ENCODE assay signal across 17 cellular contexts in the genomic region with DNA sequence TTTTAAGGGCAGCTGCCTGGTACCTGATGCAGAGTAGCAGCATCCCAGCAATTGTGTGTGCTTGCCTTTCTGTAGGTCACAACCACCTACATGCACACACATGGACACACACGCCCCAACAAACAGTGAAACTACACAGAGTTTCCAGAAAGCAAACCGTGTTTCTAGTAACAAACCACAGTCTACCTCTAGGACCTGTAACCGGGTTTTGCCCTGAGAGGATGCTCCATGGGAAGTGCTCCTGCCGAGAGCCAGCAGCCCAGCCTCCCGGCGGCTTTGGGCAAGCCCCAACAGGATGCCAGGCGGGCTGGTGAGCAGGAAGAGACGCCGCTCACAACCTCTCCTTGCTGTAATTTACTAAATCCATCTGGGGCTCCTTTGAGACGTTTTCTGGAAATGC. TPM values are rescaled to one million over a fixed set of nuclear protein-coding genes. Genes with fewer than 3 reads are reported as not detected.
A peak's percentile ranks its signal among the peaks of the same experiment; 100 is the strongest.
DNase-seq lines count a peak whose midpoint lies in the region; ATAC-seq and FAIRE-seq lines count a peak whose summit lies in the region.
"Had no signal": no experiment of that assay in that cellular context is flagged by ENCODE, and none has a peak within 500 bp of the region (broad histone marks: within the 10 kb centered on the region; RNA-seq: fewer than 3 reads in every experiment).

No MANE protein-coding gene starts in this region.

- H3K4me3 Mint-ChIP-seq in activated CD8-positive, alpha-beta memory T cell treated with anti-CD3 and anti-CD28 coated beads, Interleukin-2, amount 10 ng/mL, durations not matched to agents 7 days and 5 days, result no peak overlapping the region
- no peak overlapping the region for H3K4me3 Mint-ChIP-seq in activated T-helper 1 cell treated with anti-CD3 and anti-CD28 coated beads, Interleukin-12 subunit alpha, Interleukin-12 subunit beta, Interleukin-2, Interleukin-4 antibody, amounts not matched to agents 30 ng/mL and 10 ng/mL and 1 ng/mL, durations not matched to agents 14 hours and 24 hours and 36 hours
- H3K4me3 Mint-ChIP-seq: HFFc6 had no signal

- H3K36me3 Mint-ChIP-seq in activated CD8-positive, alpha-beta memory T cell treated with anti-CD3 and anti-CD28 coated beads, Interleukin-2, amount 10 ng/mL, durations not matched to agents 7 days and 5 days, result no peaks in the 10 kb centered on the region
- peaks cover under 1% of the 10 kb centered on the region for H3K36me3 Mint-ChIP-seq in activated T-helper 1 cell treated with anti-CD3 and anti-CD28 coated beads, Interleukin-12 subunit alpha, Interleukin-12 subunit beta, Interleukin-2, Interleukin-4 antibody, amounts not matched to agents 30 ng/mL and 10 ng/mL and 1 ng/mL, durations not matched to agents 14 hours and 24 hours and 36 hours (ENCODE audit: low read depth)

- peaks cover 83% of the 10 kb centered on the region for H3K27me3 Mint-ChIP-seq in activated CD8-positive, alpha-beta memory T cell treated with anti-CD3 and anti-CD28 coated beads, Interleukin-2, amount 10 ng/mL, durations not matched to agents 7 days and 5 days
- peaks cover 31% of the 10 kb centered on the region for H3K27me3 Mint-ChIP-seq in activated T-helper 1 cell treated with anti-CD3 and anti-CD28 coated beads, Interleukin-12 subunit alpha, Interleukin-12 subunit beta, Interleukin-2, Interleukin-4 antibody, amounts not matched to agents 30 ng/mL and 10 ng/mL and 1 ng/mL, durations not matched to agents 14 hours and 24 hours and 36 hours (ENCODE audit: insufficient read depth)

- H3K9me3 Mint-ChIP-seq in activated CD8-positive, alpha-beta memory T cell treated with anti-CD3 and anti-CD28 coated beads, Interleukin-2, amount 10 ng/mL, durations not matched to agents 7 days and 5 days (ENCODE audit: low read depth), result no peaks in the 10 kb centered on the region
- no peaks in the 10 kb centered on the region for H3K9me3 Mint-ChIP-seq in activated T-helper 1 cell treated with anti-CD3 and anti-CD28 coated beads, Interleukin-12 subunit alpha, Interleukin-12 subunit beta, Interleukin-2, Interleukin-4 antibody, amounts not matched to agents 30 ng/mL and 10 ng/mL and 1 ng/mL, durations not matched to agents 14 hours and 24 hours and 36 hours
- H3K9me3 Mint-ChIP-seq: HFFc6 had no signal

- intact Hi-C loops in activated T-helper 1 cell treated with anti-CD3 and anti-CD28 coated beads, Interleukin-12 subunit alpha, Interleukin-12 subunit beta, Interleukin-2, Interleukin-4 antibody, amounts not matched to agents 30 ng/mL and 10 ng/mL and 1 ng/mL, durations not matched to agents 14 hours and 24 hours and 36 hours (cut with micrococcal nuclease), result no loop called here

- CTCF ChIA-PET in activated CD8-positive, alpha-beta memory T cell treated with anti-CD3 and anti-CD28 coated beads, Interleukin-2, amount 10 ng/mL, durations not matched to agents 7 days and 5 days (lab: Charles Lee), result interaction anchor here (1.2 to 6.2 kb wide), 4 partner anchors 9 to 70 kb away, joined by 3 to 47 read pairs (median 26); no protein-coding TSS in a partner anchor

- DNase-seq in activated CD8-positive, alpha-beta memory T cell treated with anti-CD3 and anti-CD28 coated beads for 24 hours, result peak; percentile 69
- no peak for DNase-seq in activated CD8-positive, alpha-beta memory T cell treated with anti-CD3 and anti-CD28 coated beads, Interleukin-2, amount 10 ng/mL, durations not matched to agents 7 days and 5 days
- DNase-seq in GM18507 (ENCODE audit: extremely low spot score, insufficient read length, low read depth) (no peak), frontal cortex (ENCODE audit: low spot score in 2 of 2) (no peak)
- no peak for DNase-seq in activated T-helper 1 cell treated with anti-CD3 and anti-CD28 coated beads, Interleukin-12 subunit alpha, Interleukin-12 subunit beta, Interleukin-2, Interleukin-4 antibody, amounts not matched to agents 30 ng/mL and 10 ng/mL and 1 ng/mL, durations not matched to agents 14 hours and 24 hours and 36 hours (ENCODE audit: low spot score)
- DNase-seq in stimulated activated naive CD8-positive, alpha-beta T cell treated with anti-CD3 and anti-CD28 coated beads, Interleukin-15, Interleukin-2, amounts not matched to agents 100 U/mL and 50 U/mL, for 24 hours, result peak; percentile 47
- DNase-seq: AML-193, colonic mucosa, HFFc6, Karpas-422, left cardiac atrium, small intestine, substantia nigra, T1000 had no signal

- ATAC-seq in activated CD8-positive, alpha-beta memory T cell treated with anti-CD3 and anti-CD28 coated beads, Interleukin-2, amount 10 ng/mL, durations not matched to agents 7 days and 5 days, result no peak
- peak; percentile 15 for ATAC-seq in stimulated activated naive CD8-positive, alpha-beta T cell treated with anti-CD3 and anti-CD28 coated beads, Interleukin-15, Interleukin-2, amounts not matched to agents 100 U/mL and 50 U/mL, for 24 hours
- ATAC-seq in GM21529 (IDR thresholded peaks at IDR 0.05; ENCODE audit: unreplicated experiment) (no peak), HG02588 (IDR thresholded peaks at IDR 0.05; ENCODE audit: unreplicated experiment) (no peak)
- ATAC-seq: left cardiac atrium, Right ventricle myocardium inferior had no signal

- peaks cover 33% of the 10 kb centered on the region for H3K4me1 Mint-ChIP-seq in activated CD8-positive, alpha-beta memory T cell treated with anti-CD3 and anti-CD28 coated beads, Interleukin-2, amount 10 ng/mL, durations not matched to agents 7 days and 5 days
- H3K4me1 Mint-ChIP-seq in activated T-helper 1 cell treated with anti-CD3 and anti-CD28 coated beads, Interleukin-12 subunit alpha, Interleukin-12 subunit beta, Interleukin-2, Interleukin-4 antibody, amounts not matched to agents 30 ng/mL and 10 ng/mL and 1 ng/mL, durations not matched to agents 14 hours and 24 hours and 36 hours (ENCODE audit: low read depth), result peaks cover 56% of the 10 kb centered on the region

- FAIRE-seq in GM18507 (lab: Jason Lieb, UNC) (peak; percentile 58), frontal cortex (lab: Jason Lieb, UNC) (no peak)
- FAIRE-seq: small intestine had no signal

- H3K27ac Mint-ChIP-seq in activated CD8-positive, alpha-beta memory T cell treated with anti-CD3 and anti-CD28 coated beads, Interleukin-2, amount 10 ng/mL, durations not matched to agents 7 days and 5 days, result no peak overlapping the region
- peak overlapping the region; percentile 58 for H3K27ac Mint-ChIP-seq in activated T-helper 1 cell treated with anti-CD3 and anti-CD28 coated beads, Interleukin-12 subunit alpha, Interleukin-12 subunit beta, Interleukin-2, Interleukin-4 antibody, amounts not matched to agents 30 ng/mL and 10 ng/mL and 1 ng/mL, durations not matched to agents 14 hours and 24 hours and 36 hours
- H3K27ac Mint-ChIP-seq: HFFc6 had no signal

RNA-seq across cellular contexts. Expression of gene TCF7, which starts 4.1 kb away (rescaled TPM):
- 1 to 10 TPM; 7.0 to 7.9 TPM for total RNA-seq in activated CD8-positive, alpha-beta memory T cell treated with anti-CD3 and anti-CD28 coated beads, Interleukin-2, amount 10 ng/mL, durations not matched to agents 7 days and 5 days
- 76.3 and 77.2 TPM in 2 replicates for total RNA-seq in activated T-helper 1 cell treated with anti-CD3 and anti-CD28 coated beads, Interleukin-12 subunit alpha, Interleukin-12 subunit beta, Interleukin-2, Interleukin-4 antibody, amounts not matched to agents 30 ng/mL and 10 ng/mL and 1 ng/mL, durations not matched to agents 14 hours and 24 hours and 36 hours
- 0.41 TPM for total RNA-seq in frontal cortex

Comparison
In these comparisons a context has a peak if more than half of its experiments do, and no peak if none do; other contexts are left out.
1. DNase-seq: peak in activated CD8-positive, alpha-beta memory T cell treated with anti-CD3 and anti-CD28 coated beads for 24 hours (single experiment) and stimulated activated naive CD8-positive, alpha-beta T cell treated with anti-CD3 and anti-CD28 coated beads, Interleukin-15, Interleukin-2, amounts not matched to agents 100 U/mL and 50 U/mL, for 24 hours (single experiment); none in activated CD8-positive, alpha-beta memory T cell treated with anti-CD3 and anti-CD28 coated beads, Interleukin-2, amount 10 ng/mL, durations not matched to agents 7 days and 5 days (single experiment), GM18507 (single experiment), activated T-helper 1 cell treated with anti-CD3 and anti-CD28 coated beads, Interleukin-12 subunit alpha, Interleukin-12 subunit beta, Interleukin-2, Interleukin-4 antibody, amounts not matched to agents 30 ng/mL and 10 ng/mL and 1 ng/mL, durations not matched to agents 14 hours and 24 hours and 36 hours (single experiment) and frontal cortex (0 of 2).